ENCODE assay signal across 11 cellular contexts in the genomic region with DNA sequence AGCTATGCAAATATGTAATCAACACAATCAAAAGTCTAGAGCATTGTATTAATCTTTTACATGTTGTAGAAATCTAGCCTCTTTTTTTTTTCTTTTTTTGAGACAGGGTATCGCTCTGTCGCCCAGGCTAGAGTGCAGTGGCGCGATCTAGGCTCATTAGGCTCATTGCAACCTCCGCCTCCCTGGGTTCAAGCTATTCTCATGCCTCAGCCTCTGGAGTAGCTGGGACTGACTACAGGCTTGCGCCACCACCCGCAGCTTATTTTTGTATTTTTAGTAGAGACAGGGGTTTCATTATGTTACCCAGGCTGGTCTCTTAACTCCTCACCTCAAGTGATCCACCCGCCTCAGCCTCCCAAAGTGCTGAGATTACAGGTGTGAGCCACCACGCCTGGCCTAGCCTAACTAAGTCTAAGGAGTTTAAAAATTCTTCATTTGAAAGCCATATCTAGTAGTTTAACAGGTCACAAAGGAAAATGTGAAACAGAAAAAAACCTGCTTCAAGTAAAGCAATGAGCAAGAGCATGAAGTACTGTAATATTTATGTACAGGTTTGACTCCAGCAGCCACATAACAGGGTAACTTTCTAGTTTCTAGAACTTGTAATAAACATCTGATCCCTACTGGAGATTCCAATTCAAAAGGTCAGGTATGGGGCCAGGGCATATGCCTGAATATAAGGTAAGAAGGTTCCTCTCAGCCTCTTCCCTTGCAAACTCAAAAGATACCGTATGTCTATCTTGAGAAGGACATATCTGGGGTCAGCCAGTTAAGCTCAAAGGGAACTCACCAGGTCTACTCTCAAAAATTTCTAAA. TPM values are rescaled to one million over a fixed set of nuclear protein-coding genes. Genes with fewer than 3 reads are reported as not detected.
DNase-seq lines count a peak whose midpoint lies in the region; ATAC-seq, FAIRE-seq and TF ChIP-seq lines count a peak whose summit lies in the region.
"Had no signal": no experiment of that assay in that cellular context is flagged by ENCODE, and none has a peak within 500 bp of the region (broad histone marks: within the 10 kb centered on the region; RNA-seq: fewer than 3 reads in every experiment).

No MANE protein-coding gene starts in this region.

- no peaks in the 10 kb centered on the region for H3K9me3 Mint-ChIP-seq in activated naive CD4-positive, alpha-beta T cell treated with anti-CD3 and anti-CD28 coated beads, Interleukin-2, amount 10 ng/mL, durations not matched to agents 7 days and 5 days
- no peaks in the 10 kb centered on the region for H3K9me3 Mint-ChIP-seq in naive thymus-derived CD8-positive, alpha-beta T cell

- in situ Hi-C loops in HepG2 (cut with HindIII; ENCODE audit: extremely low pct_ligation_motif_present, low pct_unique_long_range_greater_than_20kb), result loop anchor here (5.0 kb wide), 1 partner anchor 43 kb away; a partner anchor contains a TSS

- BruUV-seq in HepG2 (replicated peaks; lab: Mats Ljungman, UMichigan), result no TSS peak

- ATAC-seq in HepG2 (no peak), right lobe of liver (no peak), GM21381 (IDR thresholded peaks at IDR 0.05; ENCODE audit: unreplicated experiment) (no peak)
- no peak for ATAC-seq in naive thymus-derived CD8-positive, alpha-beta T cell

- DNase-seq in HepG2 (ENCODE audit: low spot score) (no peak), right lobe of liver (no peak), medulla oblongata (ENCODE audit: extremely low spot score) (no peak), Kasumi-1 (lab: John Stamatoyannopoulos, UW) (no peak), HPDE6-E6E7 (ENCODE audit: extremely low spot score) (no peak)
- DNase-seq in activated naive CD4-positive, alpha-beta T cell treated with anti-CD3 and anti-CD28 coated beads, Interleukin-2, amount 10 ng/mL, durations not matched to agents 7 days and 5 days, result no peak
- no peak for DNase-seq in naive thymus-derived CD8-positive, alpha-beta T cell
- DNase-seq: glutamatergic neuron, NCI-H1092 treated with DMSO at 0.1 percent for 48 hours had no signal

- no peak for TF ChIP-seq EP300 in HepG2 (IDR thresholded peaks at IDR 0.05; ENCODE audit: low read depth in 2 of 2, low read length in 2 of 2)
- TF ChIP-seq EP300 in HepG2 (CRISPR knock-in tag; IDR thresholded peaks at IDR 0.05; ENCODE audit: borderline replicate concordance), result no peak

- H4K20me1 ChIP-seq in HepG2 (ENCODE audit: insufficient read depth, low read length), result peaks cover 86% of the 10 kb centered on the region

- no peak overlapping the region for H3K27ac ChIP-seq in HepG2 (ENCODE audit: extremely low read length, insufficient read depth, low read length)
- H3K27ac ChIP-seq in right lobe of liver, result no peak overlapping the region

- H3K9ac ChIP-seq in HepG2 (ENCODE audit: insufficient read depth, low read depth, low read length), result peak overlapping the region; percentile 99; the same call in 1 of the 2 replicates

- peak overlapping the region; percentile 95 for H3K4me2 ChIP-seq in HepG2 (ENCODE audit: low read depth, low read length)

- no peak for TF ChIP-seq POLR2A in HepG2 (IDR thresholded peaks at IDR 0.05; ENCODE audit: insufficient read depth in 1 of 2, low read depth in 2 of 2, low read length in 2 of 2)
- no peak for TF ChIP-seq POLR2A in right lobe of liver (IDR thresholded peaks at IDR 0.05)

- H3K27me3 ChIP-seq in HepG2 (ENCODE audit: control insufficient read depth in 1 of 2, insufficient read depth in 2 of 2, low read length in 2 of 2), result no peaks in the 10 kb centered on the region; a peak in 1 of 5 replicates
- H3K27me3 ChIP-seq in right lobe of liver, result no peaks in the 10 kb centered on the region

- FAIRE-seq in HepG2 (lab: Jason Lieb, UNC), result no peak
- FAIRE-seq: colon had no signal

- H3K4me1 ChIP-seq in HepG2 (ENCODE audit: insufficient read depth, low read length) (peaks cover 64% of the 10 kb centered on the region), right lobe of liver (peaks cover 0 to 52% (median 16%) of the 10 kb centered on the region in 4 donors)

- POLR2A ChIA-PET in HepG2 (lab: Yijun Ruan, JAX), result interaction anchor here (0.9 to 2.5 kb wide), 6 partner anchors 14 to 82 kb away, joined by 3 to 20 read pairs (median 4); a partner anchor contains a TSS
- POLR2A ChIA-PET in naive thymus-derived CD8-positive, alpha-beta T cell (lab: Charles Lee), result interaction anchor here (0.7 to 7.6 kb wide), 2 partner anchors 43 to 1008 kb away, joined by 3 to 101 read pairs; a partner anchor contains a TSS

- H3K36me3 Mint-ChIP-seq in activated naive CD4-positive, alpha-beta T cell treated with anti-CD3 and anti-CD28 coated beads, Interleukin-2, amount 10 ng/mL, durations not matched to agents 7 days and 5 days, result peaks cover 36% of the 10 kb centered on the region
- peaks cover 0 to 15% (median 2%) of the 10 kb centered on the region in 3 donors for H3K36me3 Mint-ChIP-seq in naive thymus-derived CD8-positive, alpha-beta T cell

- no peak for TF ChIP-seq RAD21 in HepG2 (CRISPR knock-in tag; IDR thresholded peaks at IDR 0.05)

- H3K36me3 ChIP-seq in HepG2 (replicated peaks in 1 of 2; ENCODE audit: control insufficient read depth in 1 of 2, insufficient read depth in 2 of 2, low read length in 2 of 2) (peaks cover 0 to 15% of the 10 kb centered on the region in 2 experiments; a peak in 4 of 5 replicates), right lobe of liver (no peaks in the 10 kb centered on the region)

- no peak for TF ChIP-seq CTCF in HepG2 (CRISPR knock-in tag; IDR thresholded peaks at IDR 0.05)
- no peak for TF ChIP-seq CTCF in right lobe of liver (IDR thresholded peaks at IDR 0.05)

- no peaks in the 10 kb centered on the region for H3K27me3 Mint-ChIP-seq in activated naive CD4-positive, alpha-beta T cell treated with anti-CD3 and anti-CD28 coated beads, Interleukin-2, amount 10 ng/mL, durations not matched to agents 7 days and 5 days
- no peaks in the 10 kb centered on the region for H3K27me3 Mint-ChIP-seq in naive thymus-derived CD8-positive, alpha-beta T cell

- CTCF ChIA-PET in HepG2 (lab: Yijun Ruan, JAX; ENCODE audit: low intra/inter-chr PET ratio, low total read pairs), result no interaction called here
- CTCF ChIA-PET in activated naive CD4-positive, alpha-beta T cell treated with anti-CD3 and anti-CD28 coated beads, Interleukin-2, amount 10 ng/mL, durations not matched to agents 7 days and 5 days (lab: Charles Lee), result interaction anchor here (1.7 to 2.1 kb wide), 2 partner anchors 41 to 197 kb away, joined by 4 to 9 read pairs; no protein-coding TSS in a partner anchor

- intact Hi-C loops in HepG2 (cut with micrococcal nuclease; ENCODE audit: unreplicated experiment) (no loop called here), right lobe of liver (cut with DNase I) (no loop called here)

- H3K9me3 ChIP-seq in HepG2 (ENCODE audit: low read length) (no peaks in the 10 kb centered on the region), right lobe of liver (no peaks in the 10 kb centered on the region)

- H3K27ac Mint-ChIP-seq in activated naive CD4-positive, alpha-beta T cell treated with anti-CD3 and anti-CD28 coated beads, Interleukin-2, amount 10 ng/mL, durations not matched to agents 7 days and 5 days, result peak overlapping the region; percentile 99
- peak overlapping the region; percentile 70 to 100 (median 98) for H3K27ac Mint-ChIP-seq in naive thymus-derived CD8-positive, alpha-beta T cell

- WGBS in HepG2 (ENCODE audit: low lambda C conversion rate), result 83% methylated on average over 10 of the region's 10 CpGs
- 80% methylated on average over 8 of the region's 10 CpGs for WGBS in right lobe of liver (ENCODE audit: insufficient coverage, low coverage, low lambda C conversion rate, missing lambda C conversion rate)

- H3K79me2 ChIP-seq in HepG2 (ENCODE audit: insufficient read depth, low read length), result peaks cover 94% of the 10 kb centered on the region

- H3K4me3 ChIP-seq in HepG2 (replicated peaks in 1 of 3; ENCODE audit: insufficient read depth in 1 of 3, low read depth in 2 of 3, low read length in 3 of 3) (peak overlapping the region in 2 of 3 experiments; percentile 76 to 99; a peak in 2 of 6 replicates), right lobe of liver (no peak overlapping the region)

- no peak overlapping the region for H2AFZ ChIP-seq in HepG2 (ENCODE audit: low read length)

- peaks cover 68% of the 10 kb centered on the region for H3K4me1 Mint-ChIP-seq in activated naive CD4-positive, alpha-beta T cell treated with anti-CD3 and anti-CD28 coated beads, Interleukin-2, amount 10 ng/mL, durations not matched to agents 7 days and 5 days
- H3K4me1 Mint-ChIP-seq in naive thymus-derived CD8-positive, alpha-beta T cell, result peaks cover 21 to 82% (median 76%) of the 10 kb centered on the region in 4 donors

- H3K4me3 Mint-ChIP-seq in activated naive CD4-positive, alpha-beta T cell treated with anti-CD3 and anti-CD28 coated beads, Interleukin-2, amount 10 ng/mL, durations not matched to agents 7 days and 5 days, result peak overlapping the region; percentile 91
- H3K4me3 Mint-ChIP-seq in naive thymus-derived CD8-positive, alpha-beta T cell, result peak overlapping the region; percentile 89 to 98 (median 96)

RNA-seq across cellular contexts. Expression of a gene that starts 4.4 kb away (rescaled TPM):
- total RNA-seq in HepG2 (2016; rRNA removed; fragmentation: Illumina TruSeq; extraction: Trizol) (431 and 439 TPM in 2 replicates), right lobe of liver (10 to 100 TPM; 35.5 to 72.0 (median 53.3) TPM)
- 101 and 106 TPM in 2 replicates for total RNA-seq in HepG2 (2016; cell fraction: cytosol; rRNA removed; fragmentation: Illumina TruSeq; extraction: Trizol; ENCODE audit: low read depth)
- total RNA-seq in HepG2 (2016; cell fraction: insoluble cytoplasmic fraction; rRNA removed; fragmentation: Illumina TruSeq; extraction: Trizol), result 375 and 428 TPM in 2 replicates
- 226 and 229 TPM in 2 replicates for total RNA-seq in HepG2 (2016; cell fraction: membrane; rRNA removed; fragmentation: Illumina TruSeq; extraction: Trizol)
- 227 and 285 TPM in 2 replicates for total RNA-seq in HepG2 (2016; cell fraction: nucleus; rRNA removed; fragmentation: Illumina TruSeq; extraction: Trizol)
- 369 and 408 TPM in 2 replicates for polyA plus RNA-seq in HepG2 (2011; rRNA removed)
- 458 and 619 TPM in 2 replicates for polyA plus RNA-seq in HepG2 (2011; cell fraction: cytosol; rRNA removed)
- polyA plus RNA-seq in HepG2 (2011; cell fraction: nucleus; rRNA removed), result 810 and 933 TPM in 2 replicates
- 457 and 478 TPM in 2 replicates for polyA plus RNA-seq in HepG2 (2012)
- 121 and 137 TPM in 2 replicates for polyA plus RNA-seq in HepG2 (2016; cell fraction: cytosol; fragmentation: Illumina TruSeq; extraction: Trizol; ENCODE audit: low read depth)
- polyA plus RNA-seq in HepG2 (2016; cell fraction: insoluble cytoplasmic fraction; fragmentation: Illumina TruSeq; extraction: Trizol; ENCODE audit: low read depth), result 374 and 508 TPM in 2 replicates
- polyA plus RNA-seq in HepG2 (2016; cell fraction: membrane; fragmentation: Illumina TruSeq; extraction: Trizol; ENCODE audit: low read depth), result 213 and 247 TPM in 2 replicates
- 541 and 549 TPM in 2 replicates for polyA plus RNA-seq in HepG2 (2016; cell fraction: nucleus; fragmentation: Illumina TruSeq; extraction: Trizol; ENCODE audit: insufficient read depth, low read depth)
- 283 and 707 TPM in 2 replicates for polyA minus RNA-seq in HepG2 (2011; rRNA and poly(A)+ RNA removed; ENCODE audit: low replicate concordance)
- 243 and 283 TPM in 2 replicates for polyA minus RNA-seq in HepG2 (2011; cell fraction: cytosol; rRNA and poly(A)+ RNA removed)
- polyA minus RNA-seq in HepG2 (2011; cell fraction: nucleus; rRNA and poly(A)+ RNA removed), result 258 and 260 TPM in 2 replicates
- 100 to 1,000 TPM; 413 to 454 TPM for total RNA-seq in naive thymus-derived CD8-positive, alpha-beta T cell
- polyA plus RNA-seq in naive thymus-derived CD8-positive, alpha-beta T cell, result 100 to 1,000 TPM; 329 to 392 (median 384) TPM

RNA-seq across cellular contexts. Expression of a gene that starts 4.4 kb away (rescaled TPM):
- total RNA-seq in HepG2 (2016; rRNA removed; fragmentation: Illumina TruSeq; extraction: Trizol) (104 and 111 TPM in 2 replicates), right lobe of liver (10 to 100 TPM; 13.3 to 32.8 (median 21.0) TPM)
- 14.8 and 16.3 TPM in 2 replicates for total RNA-seq in HepG2 (2016; cell fraction: cytosol; rRNA removed; fragmentation: Illumina TruSeq; extraction: Trizol; ENCODE audit: low read depth)
- total RNA-seq in HepG2 (2016; cell fraction: insoluble cytoplasmic fraction; rRNA removed; fragmentation: Illumina TruSeq; extraction: Trizol), result 99.0 and 104 TPM in 2 replicates
- 35.0 and 42.5 TPM in 2 replicates for total RNA-seq in HepG2 (2016; cell fraction: membrane; rRNA removed; fragmentation: Illumina TruSeq; extraction: Trizol)
- 73.6 and 78.3 TPM in 2 replicates for total RNA-seq in HepG2 (2016; cell fraction: nucleus; rRNA removed; fragmentation: Illumina TruSeq; extraction: Trizol)
- polyA plus RNA-seq in HepG2 (2011; rRNA removed), result 84.9 and 97.9 TPM in 2 replicates
- polyA plus RNA-seq in HepG2 (2011; cell fraction: cytosol; rRNA removed), result 68.6 and 77.9 TPM in 2 replicates
- polyA plus RNA-seq in HepG2 (2011; cell fraction: nucleus; rRNA removed), result 101 and 129 TPM in 2 replicates
- 41.4 and 42.7 TPM in 2 replicates for polyA plus RNA-seq in HepG2 (2012)
- polyA plus RNA-seq in HepG2 (2016; cell fraction: cytosol; fragmentation: Illumina TruSeq; extraction: Trizol; ENCODE audit: low read depth), result 1.7 and 2.2 TPM in 2 replicates
- polyA plus RNA-seq in HepG2 (2016; cell fraction: insoluble cytoplasmic fraction; fragmentation: Illumina TruSeq; extraction: Trizol; ENCODE audit: low read depth), result 58.1 and 68.5 TPM in 2 replicates
- 8.8 and 10.1 TPM in 2 replicates for polyA plus RNA-seq in HepG2 (2016; cell fraction: membrane; fragmentation: Illumina TruSeq; extraction: Trizol; ENCODE audit: low read depth)
- 74.6 and 75.6 TPM in 2 replicates for polyA plus RNA-seq in HepG2 (2016; cell fraction: nucleus; fragmentation: Illumina TruSeq; extraction: Trizol; ENCODE audit: insufficient read depth, low read depth)
- 373 and 464 TPM in 2 replicates for polyA minus RNA-seq in HepG2 (2011; rRNA and poly(A)+ RNA removed; ENCODE audit: low replicate concordance)
- polyA minus RNA-seq in HepG2 (2011; cell fraction: cytosol; rRNA and poly(A)+ RNA removed), result 67.4 and 80.5 TPM in 2 replicates
- polyA minus RNA-seq in HepG2 (2011; cell fraction: nucleus; rRNA and poly(A)+ RNA removed), result 128 and 140 TPM in 2 replicates
- 100 to 1,000 TPM; 112 to 132 TPM for total RNA-seq in naive thymus-derived CD8-positive, alpha-beta T cell
- 10 to 100 TPM; 35.2 to 43.7 (median 39.9) TPM for polyA plus RNA-seq in naive thymus-derived CD8-positive, alpha-beta T cell

RNA-seq across cellular contexts. Expression of a gene that starts 38.8 kb away (rescaled TPM):
- 88.1 and 94.4 TPM in 2 replicates for total RNA-seq in HepG2 (2016; rRNA removed; fragmentation: Illumina TruSeq; extraction: Trizol)
- 7.6 and 8.7 TPM in 2 replicates for total RNA-seq in HepG2 (2016; cell fraction: cytosol; rRNA removed; fragmentation: Illumina TruSeq; extraction: Trizol; ENCODE audit: low read depth)
- 82.1 and 92.4 TPM in 2 replicates for total RNA-seq in HepG2 (2016; cell fraction: insoluble cytoplasmic fraction; rRNA removed; fragmentation: Illumina TruSeq; extraction: Trizol)
- total RNA-seq in HepG2 (2016; cell fraction: membrane; rRNA removed; fragmentation: Illumina TruSeq; extraction: Trizol), result 25.4 and 28.4 TPM in 2 replicates
- total RNA-seq in HepG2 (2016; cell fraction: nucleus; rRNA removed; fragmentation: Illumina TruSeq; extraction: Trizol), result 45.9 and 47.9 TPM in 2 replicates
- polyA plus RNA-seq in HepG2 (2011; rRNA removed), result 61.8 and 65.9 TPM in 2 replicates
- 56.2 and 69.5 TPM in 2 replicates for polyA plus RNA-seq in HepG2 (2011; cell fraction: cytosol; rRNA removed)
- 70.7 and 72.8 TPM in 2 replicates for polyA plus RNA-seq in HepG2 (2011; cell fraction: nucleus; rRNA removed)
- 36.7 and 39.1 TPM in 2 replicates for polyA plus RNA-seq in HepG2 (2012)
- polyA plus RNA-seq in HepG2 (2016; cell fraction: cytosol; fragmentation: Illumina TruSeq; extraction: Trizol; ENCODE audit: low read depth), result 6.5 and 6.6 TPM in 2 replicates
- polyA plus RNA-seq in HepG2 (2016; cell fraction: insoluble cytoplasmic fraction; fragmentation: Illumina TruSeq; extraction: Trizol; ENCODE audit: low read depth), result 86.7 and 90.3 TPM in 2 replicates
- 16.6 and 16.9 TPM in 2 replicates for polyA plus RNA-seq in HepG2 (2016; cell fraction: membrane; fragmentation: Illumina TruSeq; extraction: Trizol; ENCODE audit: low read depth)
- polyA plus RNA-seq in HepG2 (2016; cell fraction: nucleus; fragmentation: Illumina TruSeq; extraction: Trizol; ENCODE audit: insufficient read depth, low read depth), result 69.1 and 70.6 TPM in 2 replicates
- 67.9 and 114 TPM in 2 replicates for polyA minus RNA-seq in HepG2 (2011; rRNA and poly(A)+ RNA removed; ENCODE audit: low replicate concordance)
- polyA minus RNA-seq in HepG2 (2011; cell fraction: cytosol; rRNA and poly(A)+ RNA removed), result 23.0 and 27.1 TPM in 2 replicates
- polyA minus RNA-seq in HepG2 (2011; cell fraction: nucleus; rRNA and poly(A)+ RNA removed), result 20.9 and 23.7 TPM in 2 replicates
- total RNA-seq in right lobe of liver, result 10 to 100 TPM; 30.9 to 63.7 (median 44.3) TPM
- 10 to 100 TPM; 24.8 to 25.5 TPM for total RNA-seq in naive thymus-derived CD8-positive, alpha-beta T cell
- polyA plus RNA-seq in naive thymus-derived CD8-positive, alpha-beta T cell, result 10 to 100 TPM in 2 of 3 donors, 1 to 10 TPM in 1; 8.6 to 16.6 (median 14.1) TPM

RNA-seq across cellular contexts. Expression of a gene that starts 38.9 kb away (rescaled TPM):
- total RNA-seq in HepG2 (2016; rRNA removed; fragmentation: Illumina TruSeq; extraction: Trizol) (636 and 726 TPM in 2 replicates), right lobe of liver (100 to 1,000 TPM in 2 of 6 experiments, 10 to 100 TPM in 4; 70.4 to 209 (median 84.8) TPM)
- total RNA-seq in HepG2 (2016; cell fraction: cytosol; rRNA removed; fragmentation: Illumina TruSeq; extraction: Trizol; ENCODE audit: low read depth), result 328 and 530 TPM in 2 replicates
- total RNA-seq in HepG2 (2016; cell fraction: insoluble cytoplasmic fraction; rRNA removed; fragmentation: Illumina TruSeq; extraction: Trizol), result 687 and 846 TPM in 2 replicates
- 460 and 632 TPM in 2 replicates for total RNA-seq in HepG2 (2016; cell fraction: membrane; rRNA removed; fragmentation: Illumina TruSeq; extraction: Trizol)
- 223 and 226 TPM in 2 replicates for total RNA-seq in HepG2 (2016; cell fraction: nucleus; rRNA removed; fragmentation: Illumina TruSeq; extraction: Trizol)
- polyA plus RNA-seq in HepG2 (2011; rRNA removed), result 688 and 755 TPM in 2 replicates
- polyA plus RNA-seq in HepG2 (2011; cell fraction: cytosol; rRNA removed), result 1,254 and 1,646 TPM in 2 replicates
- 503 and 546 TPM in 2 replicates for polyA plus RNA-seq in HepG2 (2011; cell fraction: nucleus; rRNA removed)
- polyA plus RNA-seq in HepG2 (2012), result 282 and 451 TPM in 2 replicates
- polyA plus RNA-seq in HepG2 (2016; cell fraction: cytosol; fragmentation: Illumina TruSeq; extraction: Trizol; ENCODE audit: low read depth), result 292 and 453 TPM in 2 replicates
- 479 and 541 TPM in 2 replicates for polyA plus RNA-seq in HepG2 (2016; cell fraction: insoluble cytoplasmic fraction; fragmentation: Illumina TruSeq; extraction: Trizol; ENCODE audit: low read depth)
- polyA plus RNA-seq in HepG2 (2016; cell fraction: membrane; fragmentation: Illumina TruSeq; extraction: Trizol; ENCODE audit: low read depth), result 317 and 387 TPM in 2 replicates
- polyA plus RNA-seq in HepG2 (2016; cell fraction: nucleus; fragmentation: Illumina TruSeq; extraction: Trizol; ENCODE audit: insufficient read depth, low read depth), result 282 and 344 TPM in 2 replicates
- polyA minus RNA-seq in HepG2 (2011; rRNA and poly(A)+ RNA removed; ENCODE audit: low replicate concordance), result 60.0 and 169 TPM in 2 replicates
- 79.8 and 108 TPM in 2 replicates for polyA minus RNA-seq in HepG2 (2011; cell fraction: cytosol; rRNA and poly(A)+ RNA removed)
- polyA minus RNA-seq in HepG2 (2011; cell fraction: nucleus; rRNA and poly(A)+ RNA removed), result 30.8 and 37.7 TPM in 2 replicates
- 10 to 100 TPM; 39.7 to 40.3 TPM for total RNA-seq in naive thymus-derived CD8-positive, alpha-beta T cell
- polyA plus RNA-seq in naive thymus-derived CD8-positive, alpha-beta T cell, result 100 to 1,000 TPM; 305 to 421 (median 381) TPM

RNA-seq across cellular contexts. Expression of a gene that starts 44.7 kb away (rescaled TPM):
- total RNA-seq in HepG2 (2016; rRNA removed; fragmentation: Illumina TruSeq; extraction: Trizol), result 2.5 and 5.8 TPM in 2 replicates
- 2.5 and 4.4 TPM in 2 replicates for total RNA-seq in HepG2 (2016; cell fraction: cytosol; rRNA removed; fragmentation: Illumina TruSeq; extraction: Trizol; ENCODE audit: low read depth)
- total RNA-seq in HepG2 (2016; cell fraction: insoluble cytoplasmic fraction; rRNA removed; fragmentation: Illumina TruSeq; extraction: Trizol), result 4.1 and 5.3 TPM in 2 replicates
- 3.0 and 4.9 TPM in 2 replicates for total RNA-seq in HepG2 (2016; cell fraction: membrane; rRNA removed; fragmentation: Illumina TruSeq; extraction: Trizol)
- 3.3 and 6.5 TPM in 2 replicates for total RNA-seq in HepG2 (2016; cell fraction: nucleus; rRNA removed; fragmentation: Illumina TruSeq; extraction: Trizol)
- 137 and 149 TPM in 2 replicates for polyA plus RNA-seq in HepG2 (2011; rRNA removed)
- polyA plus RNA-seq in HepG2 (2011; cell fraction: cytosol; rRNA removed), result 115 and 170 TPM in 2 replicates
- polyA plus RNA-seq in HepG2 (2011; cell fraction: nucleus; rRNA removed), result 334 and 438 TPM in 2 replicates
- polyA plus RNA-seq in HepG2 (2012), result 64.5 and 105 TPM in 2 replicates
- 3.0 and 3.3 TPM in 2 replicates for polyA plus RNA-seq in HepG2 (2016; cell fraction: cytosol; fragmentation: Illumina TruSeq; extraction: Trizol; ENCODE audit: low read depth)
- polyA plus RNA-seq in HepG2 (2016; cell fraction: insoluble cytoplasmic fraction; fragmentation: Illumina TruSeq; extraction: Trizol; ENCODE audit: low read depth), result 2.3 and 4.7 TPM in 2 replicates
- polyA plus RNA-seq in HepG2 (2016; cell fraction: membrane; fragmentation: Illumina TruSeq; extraction: Trizol; ENCODE audit: low read depth), result 3.0 TPM in 2 replicates
- polyA plus RNA-seq in HepG2 (2016; cell fraction: nucleus; fragmentation: Illumina TruSeq; extraction: Trizol; ENCODE audit: insufficient read depth, low read depth), result 9.7 and 14.0 TPM in 2 replicates
- polyA minus RNA-seq in HepG2 (2011; rRNA and poly(A)+ RNA removed; ENCODE audit: low replicate concordance), result 2.7 and 72.2 TPM in 2 replicates
- polyA minus RNA-seq in HepG2 (2011; cell fraction: cytosol; rRNA and poly(A)+ RNA removed), result 33.7 and 35.8 TPM in 2 replicates
- 26.8 and 32.9 TPM in 2 replicates for polyA minus RNA-seq in HepG2 (2011; cell fraction: nucleus; rRNA and poly(A)+ RNA removed)
- total RNA-seq in right lobe of liver, result 10 to 100 TPM in 1 of 6 experiments, 1 to 10 TPM in 5; 1.7 to 13.8 (median 3.6) TPM
- total RNA-seq in naive thymus-derived CD8-positive, alpha-beta T cell, result under 1 TPM; 0.47 to 0.74 TPM
- polyA plus RNA-seq in naive thymus-derived CD8-positive, alpha-beta T cell, result 1 to 10 TPM in 1 of 3 donors, under 1 TPM in 2; 0.19 to 1.2 (median 0.30) TPM

Comparison
In these comparisons a context has a peak if more than half of its experiments do, and no peak if none do; other contexts are left out.
1. H3K4me3 ChIP-seq: peak in HepG2 (2 of 3); none in right lobe of liver (0 of 3).